In genomic region chr10:11705687-11706086, GRCh38 we compare ENCODE assay signal across 22 cellular contexts.
"Had no signal": no experiment of that assay in that cellular context is flagged by ENCODE, and none has a peak within 500 bp of the region (broad histone marks: within the 10 kb centered on the region; RNA-seq: fewer than 3 reads in every experiment).

No MANE protein-coding gene starts in this region.

- H3K9me3 Mint-ChIP-seq: activated CD8-positive, alpha-beta T cell treated with anti-CD3 and anti-CD28 coated beads for 36 hours; activated naive CD4-positive, alpha-beta T cell treated with anti-CD3 and anti-CD28 coated beads, Interleukin-2, amount 50 U/mL, for 72 hours; stimulated activated naive CD8-positive, alpha-beta T cell treated with anti-CD3 and anti-CD28 coated beads, Interleukin-15, Interleukin-2, amounts not matched to agents 100 ng/mL and 50 ng/mL, for 24 hours had no signal

- H3K27ac ChIP-seq: body of pancreas, esophagus muscularis mucosa, right atrium auricular region, skin epidermis, upper lobe of left lung had no signal

- H3K27ac Mint-ChIP-seq: activated CD8-positive, alpha-beta T cell treated with anti-CD3 and anti-CD28 coated beads for 36 hours; activated naive CD4-positive, alpha-beta T cell treated with anti-CD3 and anti-CD28 coated beads, Interleukin-2, amount 50 U/mL, for 72 hours; progenitor cell of endocrine pancreas; stimulated activated naive CD8-positive, alpha-beta T cell treated with anti-CD3 and anti-CD28 coated beads, Interleukin-15, Interleukin-2, amounts not matched to agents 100 ng/mL and 50 ng/mL, for 24 hours; T-helper 17 cell; WTC11 had no signal

- DNase-seq: activated CD4-positive, alpha-beta T cell treated with anti-CD3 and anti-CD28 coated beads for 48 hours; activated CD8-positive, alpha-beta T cell treated with anti-CD3 and anti-CD28 coated beads for 36 hours; activated effector memory CD4-positive, alpha-beta T cell treated with anti-CD3 and anti-CD28 coated beads, Interleukin-2, amount 50 U/mL, for 16 hours; activated T-cell treated with anti-CD3 and anti-CD28 coated beads, Interleukin-2, amount 50 U/mL, for 48 hours; amygdala; body of pancreas; caudate nucleus; foreskin melanocyte; occipital lobe; stimulated activated CD4-positive, alpha-beta T cell treated with anti-CD3 and anti-CD28 coated beads, Interleukin-4, amount 100 ng/mL, for 4 hours; stimulated activated CD8-positive, alpha-beta memory T cell treated with anti-CD3 and anti-CD28 coated beads, Interleukin-4, amount 100 ng/mL, for 48 hours; T-helper 17 cell; upper lobe of left lung had no signal

- H3K36me3 ChIP-seq: esophagus muscularis mucosa, right atrium auricular region, upper lobe of left lung had no signal

- FAIRE-seq: colon had no signal

- H3K4me1 ChIP-seq: body of pancreas, esophagus muscularis mucosa, right atrium auricular region had no signal

- H3K36me3 Mint-ChIP-seq: WTC11 had no signal

- H3K4me1 Mint-ChIP-seq: WTC11 had no signal

- H3K9me3 ChIP-seq: body of pancreas, esophagus muscularis mucosa, right atrium auricular region, upper lobe of left lung had no signal

- H3K27me3 ChIP-seq: body of pancreas, esophagus muscularis mucosa, right atrium auricular region, upper lobe of left lung had no signal

- ATAC-seq: activated CD8-positive, alpha-beta T cell treated with anti-CD3 and anti-CD28 coated beads for 36 hours; activated naive CD4-positive, alpha-beta T cell treated with anti-CD3 and anti-CD28 coated beads, Interleukin-2, amount 50 U/mL, for 72 hours; body of pancreas; T-helper 17 cell; WTC11 had no signal

- H3K4me3 ChIP-seq: body of pancreas, esophagus muscularis mucosa, right atrium auricular region, skin epidermis, upper lobe of left lung had no signal

- H3K4me3 Mint-ChIP-seq: activated CD8-positive, alpha-beta T cell treated with anti-CD3 and anti-CD28 coated beads for 36 hours; nephron; stimulated activated naive CD8-positive, alpha-beta T cell treated with anti-CD3 and anti-CD28 coated beads, Interleukin-15, Interleukin-2, amounts not matched to agents 100 ng/mL and 50 ng/mL, for 24 hours; T-helper 17 cell; WTC11 had no signal
